In the genomic region with DNA sequence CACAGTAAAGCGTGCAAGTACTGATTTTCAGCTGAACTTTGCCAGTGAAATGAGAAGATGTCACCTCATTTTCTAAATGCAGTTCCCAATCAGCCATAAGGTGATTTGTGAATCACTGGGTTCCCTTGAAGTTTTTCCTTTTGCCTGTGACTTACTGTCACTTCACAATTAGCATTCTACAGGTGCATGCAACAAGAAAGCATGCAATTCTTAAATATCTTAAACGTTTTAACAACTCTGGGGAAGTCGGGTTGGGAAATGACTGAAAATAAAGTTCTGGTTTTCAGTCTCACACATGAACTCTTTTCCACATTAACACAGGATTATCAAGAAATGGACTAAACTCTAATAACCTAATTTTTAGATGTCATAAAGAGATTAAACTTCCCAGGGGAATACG, we compare ENCODE assay signal across 20 cellular contexts. TPM values are rescaled to one million over a fixed set of nuclear protein-coding genes. Genes with fewer than 3 reads are reported as not detected.
DNase-seq lines count a peak whose midpoint lies in the region; ATAC-seq, FAIRE-seq and TF ChIP-seq lines count a peak whose summit lies in the region.
"Had no signal": no experiment of that assay in that cellular context is flagged by ENCODE, and none has a peak within 500 bp of the region (broad histone marks: within the 10 kb centered on the region; RNA-seq: fewer than 3 reads in every experiment).

No MANE protein-coding gene starts in this region.

- H4K20me1 ChIP-seq in GM12878 (ENCODE audit: control insufficient read depth, insufficient read depth): peaks cover 4% of the 10 kb centered on the region

- peaks cover 100% of the 10 kb centered on the region for H3K79me2 ChIP-seq in GM12878 (ENCODE audit: control insufficient read depth, insufficient read depth, low read length)

- H3K4me3 Mint-ChIP-seq in CD8-positive, alpha-beta T cell: peak overlapping the region; percentile 20
- H3K4me3 Mint-ChIP-seq in naive thymus-derived CD8-positive, alpha-beta T cell: peak overlapping the region in 8 of 10 donors; percentile 6 to 63 (median 44)
- H3K4me3 Mint-ChIP-seq: stimulated activated naive B cell treated with anti-CD40 and anti-IgM and Interleukin-4, amounts not matched to agents 10 μg/mL and 1 μg/mL and 100 μg/mL, for 72 hours; T-helper 1 cell treated with Interleukin-12 subunit alpha and Interleukin-12 subunit beta and Interleukin-4 antibody, amounts not matched to agents 30 μg/mL and 1 μg/mL, for 36 hours had no signal

- peak overlapping the region; percentile 21; the same call in 1 of the 2 replicates for H3K9ac ChIP-seq in GM12878 (ENCODE audit: control insufficient read depth, insufficient read depth, low read length)

- no peak overlapping the region for H3K27ac Mint-ChIP-seq in CD8-positive, alpha-beta T cell
- H3K27ac Mint-ChIP-seq in naive thymus-derived CD8-positive, alpha-beta T cell: peak overlapping the region in 1 of 10 donors; percentile 40
- H3K27ac Mint-ChIP-seq: stimulated activated naive B cell treated with anti-CD40 and anti-IgM and Interleukin-4, amounts not matched to agents 10 μg/mL and 1 μg/mL and 100 μg/mL, for 72 hours; T-helper 1 cell treated with Interleukin-12 subunit alpha and Interleukin-12 subunit beta and Interleukin-4 antibody, amounts not matched to agents 30 μg/mL and 1 μg/mL, for 36 hours had no signal

- no peaks in the 10 kb centered on the region for H3K27me3 ChIP-seq in CD8-positive, alpha-beta T cell (ENCODE audit: insufficient read depth, low read length)
- no peaks in the 10 kb centered on the region for H3K27me3 ChIP-seq in GM12878 (replicated peaks in 1 of 2; ENCODE audit: control insufficient read depth in 2 of 2, insufficient read depth in 2 of 2, low read length in 1 of 2)
- H3K27me3 ChIP-seq: gastroesophageal sphincter had no signal

- TF ChIP-seq POLR2A in GM12878 (IDR thresholded peaks at IDR 0.05; ENCODE audit: low read depth, low read length): no peak

- H3K36me3 ChIP-seq in CD8-positive, alpha-beta T cell (ENCODE audit: insufficient read depth, low read length): no peaks in the 10 kb centered on the region
- H3K36me3 ChIP-seq in HEK293 (ENCODE audit: control insufficient read depth in 2 of 2, insufficient read depth in 1 of 2, low read length in 2 of 2) (no peaks in the 10 kb centered on the region; a peak in 1 of 3 replicates), GM12878 (ENCODE audit: control insufficient read depth in 2 of 2, insufficient read depth in 2 of 2, low read length in 1 of 2) (no peaks in the 10 kb centered on the region; a peak in 1 of 4 replicates)
- H3K36me3 ChIP-seq: gastroesophageal sphincter had no signal

- no peak for ATAC-seq in CD8-positive, alpha-beta T cell
- no peak; the same call in 2 of the 3 replicates for ATAC-seq in GM12878
- no peak for ATAC-seq in naive thymus-derived CD8-positive, alpha-beta T cell
- no peak for ATAC-seq in GM21576 (IDR thresholded peaks at IDR 0.05; ENCODE audit: unreplicated experiment)
- ATAC-seq in HG02678 (IDR thresholded peaks at IDR 0.05; ENCODE audit: unreplicated experiment): no peak
- ATAC-seq: gastroesophageal sphincter; K562; mucosa of descending colon; sciatic nerve; stimulated activated naive B cell treated with anti-CD40 and anti-IgM and Interleukin-4, amounts not matched to agents 10 μg/mL and 1 μg/mL and 100 μg/mL, for 72 hours had no signal

- no peak for TF ChIP-seq EP300 in GM12878 (IDR thresholded peaks at IDR 0.05; ENCODE audit: borderline replicate concordance in 1 of 2, control insufficient read depth in 1 of 2, low read depth in 2 of 2, low read length in 2 of 2)

- WGBS in GM12878 (ENCODE audit: insufficient coverage, insufficient replicate concordance, low lambda C conversion rate, missing lambda C conversion rate): 59% methylated on average over 4 of the region's 4 CpGs

- no peaks in the 10 kb centered on the region for H3K27me3 Mint-ChIP-seq in CD8-positive, alpha-beta T cell (ENCODE audit: low read depth)
- H3K27me3 Mint-ChIP-seq in naive thymus-derived CD8-positive, alpha-beta T cell: no peaks in the 10 kb centered on the region
- H3K27me3 Mint-ChIP-seq: stimulated activated naive B cell treated with anti-CD40 and anti-IgM and Interleukin-4, amounts not matched to agents 10 μg/mL and 1 μg/mL and 100 μg/mL, for 72 hours had no signal

- H3K4me1 Mint-ChIP-seq in CD8-positive, alpha-beta T cell (ENCODE audit: low read depth): peaks cover 30% of the 10 kb centered on the region
- peaks cover 15 to 38% (median 30%) of the 10 kb centered on the region in 4 donors for H3K4me1 Mint-ChIP-seq in naive thymus-derived CD8-positive, alpha-beta T cell

- H2AFZ ChIP-seq in GM12878 (ENCODE audit: control insufficient read depth, low read depth, low read length): no peak overlapping the region

- H3K9me3 ChIP-seq in CD8-positive, alpha-beta T cell (ENCODE audit: low read length): no peaks in the 10 kb centered on the region
- H3K9me3 ChIP-seq in HEK293 (ENCODE audit: control insufficient read depth, insufficient read depth, low read depth, low read length) (no peaks in the 10 kb centered on the region), GM12878 (replicated peaks; ENCODE audit: control insufficient read depth, insufficient read depth, low read length) (no peaks in the 10 kb centered on the region; the same call in 1 of the 3 replicates)
- H3K9me3 ChIP-seq: gastroesophageal sphincter, mucosa of descending colon had no signal

- peaks cover 8% of the 10 kb centered on the region for H3K36me3 Mint-ChIP-seq in CD8-positive, alpha-beta T cell
- H3K36me3 Mint-ChIP-seq in naive thymus-derived CD8-positive, alpha-beta T cell: peaks cover 0 to 8% (median 5%) of the 10 kb centered on the region in 3 donors

- CTCF ChIA-PET in CD8-positive, alpha-beta T cell (lab: Charles Lee): no interaction called here
- CTCF ChIA-PET in HEK293 (lab: Yijun Ruan, JAX) (no interaction called here), GM12878 (lab: Yijun Ruan, JAX) (interaction anchor here (1.1 to 1.6 kb wide), 2 partner anchors 30 to 197 kb away, joined by 3 to 4 read pairs; no protein-coding TSS in a partner anchor)

- peak overlapping the region; percentile 76 for H3K4me2 ChIP-seq in GM12878 (ENCODE audit: control insufficient read depth, insufficient read depth)

- POLR2A ChIA-PET in CD8-positive, alpha-beta T cell (lab: Charles Lee): interaction anchor here (1.1 kb wide), 1 partner anchor 11 kb away, joined by 3 read pairs; no protein-coding TSS in a partner anchor
- POLR2A ChIA-PET in HEK293 (lab: Yijun Ruan, JAX): no interaction called here
- POLR2A ChIA-PET in GM12878 (lab: Charles Lee): no interaction called here
- POLR2A ChIA-PET in naive thymus-derived CD8-positive, alpha-beta T cell (lab: Charles Lee): no interaction called here

- in situ Hi-C loops in GM12878 (cut with MboI): no loop called here

- RAD21 ChIA-PET in GM12878 (lab: Charles Lee; ENCODE audit: unreplicated experiment): interaction anchor here (1.0 to 1.3 kb wide), 2 partner anchors 14 to 149 kb away, joined by 3 read pairs; no protein-coding TSS in a partner anchor

- no peak for FAIRE-seq in GM12878 (lab: Jason Lieb, UNC)
- no peak for FAIRE-seq in HTR-8/SVneo (lab: Jason Lieb, UNC)
- FAIRE-seq: islet of Langerhans, K562 had no signal

- TF ChIP-seq RAD21 in GM12878 (IDR thresholded peaks at IDR 0.05; ENCODE audit: insufficient read depth, low read depth, low read length): no peak

- intact Hi-C loops in CD8-positive, alpha-beta T cell (cut with DNase I, micrococcal nuclease): no loop called here
- intact Hi-C loops in GM12878 (cut with micrococcal nuclease; ENCODE audit: unreplicated experiment) (no loop called here), posterior cingulate gyrus (cut with DNase I) (no loop called here)

- TF ChIP-seq CTCF in CD8-positive, alpha-beta T cell (IDR thresholded peaks at IDR 0.05): no peak
- no peak for TF ChIP-seq CTCF in HEK293 (tag by site-specific recombination; IDR thresholded peaks at IDR 0.05)
- TF ChIP-seq CTCF in GM12878 (IDR thresholded peaks at IDR 0.05 in 2 of 3, conservative IDR thresholded peaks at IDR 0.05 in 1 of 3; ENCODE audit: control insufficient read depth in 2 of 3, extremely low read depth in 1 of 3, insufficient read depth in 1 of 3, low read depth in 3 of 3, low read length in 3 of 3): no peak

- no peak overlapping the region for H3K4me3 ChIP-seq in CD8-positive, alpha-beta T cell (ENCODE audit: low read depth, low read length)
- H3K4me3 ChIP-seq in HEK293 (ENCODE audit: low read depth, low read length) (no peak overlapping the region), GM12878 (peak overlapping the region; percentile 58)
- H3K4me3 ChIP-seq: gastroesophageal sphincter, K562, mucosa of descending colon had no signal

- H3K4me1 ChIP-seq in CD8-positive, alpha-beta T cell (ENCODE audit: insufficient read depth, low read length): peaks cover 45% of the 10 kb centered on the region
- H3K4me1 ChIP-seq in HEK293 (ENCODE audit: control insufficient read depth, insufficient read depth, low read length): no peaks in the 10 kb centered on the region; the same call in 1 of the 2 replicates
- H3K4me1 ChIP-seq in GM12878 (ENCODE audit: control insufficient read depth, insufficient read depth, low read length): no peaks in the 10 kb centered on the region; the same call in 1 of the 2 replicates

- SMC1A ChIA-PET in GM12878 (lab: Charles Lee; ENCODE audit: uncharacterized antibody, unreplicated experiment): interaction anchor here (0.8 to 1.9 kb wide), 5 partner anchors 36 to 197 kb away, joined by 3 to 7 read pairs (median 4); no protein-coding TSS in a partner anchor

- BruUV-seq in GM12878 (replicated peaks; lab: Mats Ljungman, UMichigan): no TSS peak

- H3K27ac ChIP-seq in CD8-positive, alpha-beta T cell (ENCODE audit: low read depth, low read length): no peak overlapping the region
- H3K27ac ChIP-seq in HEK293 (ENCODE audit: extremely low read depth, low read depth, low read length) (no peak overlapping the region), GM12878 (ENCODE audit: control insufficient read depth, insufficient read depth) (no peak overlapping the region)
- H3K27ac ChIP-seq: gastroesophageal sphincter had no signal

- DNase-seq in CD8-positive, alpha-beta T cell: no peak
- DNase-seq in GM12878 (ENCODE audit: low read depth, low spot score) (no peak), posterior cingulate gyrus (no peak), HTR-8/SVneo (ENCODE audit: insufficient read length, low spot score) (no peak)
- DNase-seq in naive thymus-derived CD8-positive, alpha-beta T cell: no peak
- DNase-seq: activated CD4-positive, alpha-beta T cell treated with anti-CD3 and anti-CD28 coated beads, Interleukin-2, amount 50 U/mL, for 4 hours; C1 segment of cervical spinal cord; effector memory CD4-positive, alpha-beta T cell; GOT3; mucosa of descending colon; NCI-H510A; stimulated activated naive B cell treated with anti-CD40 and anti-IgM and Interleukin-4, amounts not matched to agents 10 μg/mL and 1 μg/mL and 100 μg/mL, for 72 hours had no signal

- no peaks in the 10 kb centered on the region for H3K9me3 Mint-ChIP-seq in CD8-positive, alpha-beta T cell
- no peaks in the 10 kb centered on the region for H3K9me3 Mint-ChIP-seq in naive thymus-derived CD8-positive, alpha-beta T cell
- H3K9me3 Mint-ChIP-seq: T-helper 1 cell treated with Interleukin-12 subunit alpha and Interleukin-12 subunit beta and Interleukin-4 antibody, amounts not matched to agents 30 μg/mL and 1 μg/mL, for 36 hours had no signal

RNA-seq across cellular contexts. Expression of gene GSK3B, which starts 5.2 kb away (rescaled TPM):
- total RNA-seq in CD8-positive, alpha-beta T cell: 10 to 100 TPM; 21.9 to 23.3 TPM
- 126 and 127 TPM in 2 replicates for total RNA-seq in GM12878 (2013; cell fraction: nucleolus; rRNA removed)
- total RNA-seq in GM12878 (2014; rRNA removed): 28.0 and 29.4 TPM in 2 replicates
- total RNA-seq in GM12878 (2014; rRNA removed; fragmentation: Illumina TruSeq; extraction: Trizol): 39.4 and 39.6 TPM in 2 replicates
- total RNA-seq in GM12878 (2021): 43.9 and 44.5 TPM in 2 replicates
- 12.9 TPM for polyA plus RNA-seq in GM12878 (2011; ENCODE audit: low read depth)
- polyA plus RNA-seq in GM12878 (2011; rRNA removed): 49.8 and 51.6 TPM in 2 replicates
- 29.6 and 31.9 TPM in 2 replicates for polyA plus RNA-seq in GM12878 (2011; cell fraction: cytosol; rRNA removed)
- 20.8 and 21.6 TPM in 2 replicates for polyA plus RNA-seq in GM12878 (2011; cell fraction: nucleus; rRNA removed)
- 20.5 and 22.8 TPM in 2 replicates for polyA plus RNA-seq in GM12878 (2012)
- polyA plus RNA-seq in GM12878 (2014; fragmentation: Illumina TruSeq; extraction: Trizol): 41.5 and 43.3 TPM in 2 replicates
- polyA plus RNA-seq in GM12878 (2014; fragmentation: Nextera tagmentation; extraction: Ambion mirVana): 1 to 10 TPM; 8.5 to 8.8 TPM
- 17.3 and 23.1 TPM in 2 replicates for polyA plus RNA-seq in GM12878 (2014; rRNA removed)
- polyA plus RNA-seq in GM12878 (2016; fragmentation: Nextera tagmentation; extraction: Ambion mirVana): 10 to 100 TPM; 20.2 to 21.9 TPM
- polyA minus RNA-seq in GM12878 (2011; rRNA and poly(A)+ RNA removed): 83.0 and 113 TPM in 2 replicates
- polyA minus RNA-seq in GM12878 (2011; cell fraction: cytosol; rRNA and poly(A)+ RNA removed): 36.4 and 56.3 TPM in 2 replicates
- polyA minus RNA-seq in GM12878 (2011; cell fraction: nucleus; rRNA and poly(A)+ RNA removed): 46.9 and 65.3 TPM in 2 replicates
- total RNA-seq in naive thymus-derived CD8-positive, alpha-beta T cell: 10 to 100 TPM; 38.1 to 38.5 TPM
- polyA plus RNA-seq in naive thymus-derived CD8-positive, alpha-beta T cell: 10 to 100 TPM; 12.7 to 14.1 (median 12.8) TPM
